ENCODE assay signal across 7 cellular contexts in the genomic region with DNA sequence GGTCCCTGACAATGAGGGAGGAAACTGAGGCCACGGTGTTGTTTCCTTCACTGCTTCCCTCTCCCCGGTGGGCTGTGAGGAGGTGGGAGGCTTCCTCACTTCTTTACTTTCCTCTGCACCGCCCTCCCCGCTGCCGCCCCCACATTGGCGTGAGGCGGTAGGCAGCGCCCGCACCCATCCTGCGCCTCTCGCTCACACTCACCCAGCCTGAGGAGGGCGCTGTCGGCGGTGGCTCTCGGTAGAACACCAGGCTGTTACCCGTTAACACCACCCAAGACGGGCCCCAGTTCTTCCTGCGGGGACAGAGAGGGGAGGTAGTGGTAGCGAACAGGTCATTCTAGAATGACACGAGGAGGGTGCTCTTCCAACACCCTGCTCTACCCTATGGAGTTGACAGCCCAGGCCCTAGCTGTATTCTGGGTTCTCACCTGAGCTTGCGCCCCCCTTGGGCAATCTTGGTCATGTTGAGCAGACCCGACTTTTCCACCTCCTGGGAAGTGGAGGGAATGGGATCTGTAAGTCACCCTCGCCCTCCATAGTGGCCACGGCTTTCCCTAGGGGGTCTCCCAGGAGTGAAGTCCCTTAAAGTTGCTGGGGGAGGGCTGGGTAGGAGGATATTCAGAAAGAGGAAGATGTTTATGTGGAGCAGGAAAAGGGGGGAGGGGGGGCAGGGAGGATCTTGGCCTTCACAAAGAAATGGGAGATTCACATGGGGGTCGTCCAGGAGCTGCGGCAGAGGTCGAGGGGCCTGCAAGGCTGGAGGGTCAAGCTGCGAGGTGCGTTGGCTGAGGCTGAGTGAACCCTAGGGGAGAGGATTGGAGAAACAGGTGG. TPM values are rescaled to one million over a fixed set of nuclear protein-coding genes. Genes with fewer than 3 reads are reported as not detected.
A peak's percentile ranks its signal among the peaks of the same experiment; 100 is the strongest.
DNase-seq lines count a peak whose midpoint lies in the region; ATAC-seq and TF ChIP-seq lines count a peak whose summit lies in the region.

No MANE protein-coding gene starts in this region.

- peak; percentile 44 for ATAC-seq in activated naive CD8-positive, alpha-beta T cell treated with anti-CD3 and anti-CD28 coated beads, Interleukin-2, amount 50 U/mL, for 24 hours

- H3K27ac ChIP-seq in OCI-LY3 (ENCODE audit: low read length) (no peak overlapping the region), liver (ENCODE audit: low read depth in 1 of 2, low read length in 2 of 2) (peak overlapping the region; percentile 64 to 79)

- TF ChIP-seq RAD21 in liver (IDR thresholded peaks at IDR 0.05) = no peak

- H2AFZ ChIP-seq in OCI-LY3 (ENCODE audit: low read depth, low read length) = no peak overlapping the region

- peak overlapping the region; percentile 65 for H3K4me2 ChIP-seq in OCI-LY3 (ENCODE audit: low read length)

- peak overlapping the region; percentile 93 for H3K4me3 Mint-ChIP-seq in activated naive CD8-positive, alpha-beta T cell treated with anti-CD3 and anti-CD28 coated beads, Interleukin-2, amount 50 U/mL, for 24 hours

- H3K36me3 ChIP-seq in OCI-LY3 (replicated peaks; ENCODE audit: low read depth, low read length) (no peaks in the 10 kb centered on the region), liver (ENCODE audit: control insufficient read depth in 4 of 4, insufficient read depth in 3 of 4, low read depth in 1 of 4, low read length in 3 of 4) (peaks cover 0 to 2% (median 0%) of the 10 kb centered on the region in 4 donors), MG63 (no peaks in the 10 kb centered on the region)

- peaks cover 75% of the 10 kb centered on the region for H3K4me1 Mint-ChIP-seq in activated naive CD8-positive, alpha-beta T cell treated with anti-CD3 and anti-CD28 coated beads, Interleukin-2, amount 50 U/mL, for 24 hours

- H3K9ac ChIP-seq in OCI-LY3 (ENCODE audit: low read length) = no peak overlapping the region; the same call in 1 of the 2 replicates
- no peak overlapping the region for H3K9ac ChIP-seq in liver (ENCODE audit: low read depth in 1 of 2, low read length in 2 of 2)

- peaks cover 33% of the 10 kb centered on the region for H3K4me1 ChIP-seq in OCI-LY3 (ENCODE audit: low read length)
- peaks cover 4 to 17% (median 12%) of the 10 kb centered on the region in 4 donors for H3K4me1 ChIP-seq in liver (ENCODE audit: control insufficient read depth in 4 of 4, insufficient read depth in 4 of 4, low read length in 3 of 4)

- H4K20me1 ChIP-seq in OCI-LY3 (ENCODE audit: insufficient read depth, low read length) = no peaks in the 10 kb centered on the region

- no peaks in the 10 kb centered on the region for H3K79me2 ChIP-seq in OCI-LY3 (ENCODE audit: low read length)

- TF ChIP-seq CTCF in GM20000 (IDR thresholded peaks at IDR 0.05; ENCODE audit: extremely low read depth, missing control alignments) (peak; percentile 68), OCI-LY3 (IDR thresholded peaks at IDR 0.05; ENCODE audit: low read depth, low read length) (no peak), liver (IDR thresholded peaks at IDR 0.05; ENCODE audit: low read depth, low read length, missing input control) (no peak)

- H3K4me3 ChIP-seq in OCI-LY3 (ENCODE audit: low read length) (peak overlapping the region; percentile 57; the same call in 1 of the 2 replicates), liver (ENCODE audit: low read depth in 1 of 3, low read length in 3 of 3) (peak overlapping the region in 2 of 3 donors; percentile 37 to 43), MG63 (no peak overlapping the region)

- H3K9me3 ChIP-seq in OCI-LY3 (ENCODE audit: insufficient read depth, low read length) (no peaks in the 10 kb centered on the region), liver (ENCODE audit: control insufficient read depth in 4 of 4, low read length in 3 of 4) (no peaks in the 10 kb centered on the region), MG63 (no peaks in the 10 kb centered on the region)

- WGBS in liver = 25% methylated on average over 29 of the region's 29 CpGs

- H3K9me3 Mint-ChIP-seq in activated naive CD8-positive, alpha-beta T cell treated with anti-CD3 and anti-CD28 coated beads, Interleukin-2, amount 50 U/mL, for 24 hours = no peaks in the 10 kb centered on the region

- peak overlapping the region; percentile 98 for H3K27ac Mint-ChIP-seq in activated naive CD8-positive, alpha-beta T cell treated with anti-CD3 and anti-CD28 coated beads, Interleukin-2, amount 50 U/mL, for 24 hours

- H3K27me3 ChIP-seq in OCI-LY3 (ENCODE audit: low read depth, low read length) (no peaks in the 10 kb centered on the region), liver (ENCODE audit: control insufficient read depth in 4 of 4, insufficient read depth in 4 of 4, low read length in 3 of 4) (peaks cover 0 to 6% (median 3%) of the 10 kb centered on the region in 4 donors), MG63 (peaks cover 26% of the 10 kb centered on the region)

- DNase-seq in GM20000 (ENCODE audit: low spot score) (peak; percentile 82), MG63 (no peak), NCI-H2171 treated with DMSO at 0.1 percent for 48 hours (lab: John Stamatoyannopoulos, UW) (no peak)
- DNase-seq in activated naive CD8-positive, alpha-beta T cell treated with anti-CD3 and anti-CD28 coated beads, Interleukin-2, amount 50 U/mL, for 24 hours = peak; percentile 87
- peak; percentile 29 to 62 for DNase-seq in stimulated activated CD8-positive, alpha-beta memory T cell treated with anti-CD3 and anti-CD28 coated beads, Interleukin-7, amount 100 ng/mL, for 4 hours (ENCODE audit: low read depth in 2 of 2)

- peaks cover 49% of the 10 kb centered on the region for H3K36me3 Mint-ChIP-seq in activated naive CD8-positive, alpha-beta T cell treated with anti-CD3 and anti-CD28 coated beads, Interleukin-2, amount 50 U/mL, for 24 hours (ENCODE audit: low read depth)

- no peaks in the 10 kb centered on the region for H3K27me3 Mint-ChIP-seq in activated naive CD8-positive, alpha-beta T cell treated with anti-CD3 and anti-CD28 coated beads, Interleukin-2, amount 50 U/mL, for 24 hours

TF ChIP-seq in liver, 16 proteins besides CTCF, POLR2A, EP300 and RAD21:
- TF ChIP-seq MAX (IDR thresholded peaks at IDR 0.05) = no peak
- no peak for TF ChIP-seq HNF4A (conservative IDR thresholded peaks at IDR 0.05)
- TF ChIP-seq TAF1 (conservative IDR thresholded peaks at IDR 0.05) = no peak
- no peak for TF ChIP-seq YY1 (IDR thresholded peaks at IDR 0.05)
- TF ChIP-seq SP1 (IDR thresholded peaks at IDR 0.05) = no peak
- no peak for TF ChIP-seq HNF4G (IDR thresholded peaks at IDR 0.05)
- no peak for TF ChIP-seq EGR1 (IDR thresholded peaks at IDR 0.05; ENCODE audit: low read depth in 2 of 2)
- TF ChIP-seq NR2F2 (IDR thresholded peaks at IDR 0.05) = no peak
- no peak for TF ChIP-seq FOXA2 (IDR thresholded peaks at IDR 0.05)

RNA-seq across cellular contexts. Expression of gene ARHGAP9, which starts 3.3 kb away (rescaled TPM):
- 10 to 100 TPM in 1 of 2 donors, 1 to 10 TPM in 1; 7.7 to 12.0 TPM for total RNA-seq in liver
- 1 to 10 TPM; 3.0 to 6.5 TPM for polyA plus RNA-seq in liver
- total RNA-seq in MG63 (2014; rRNA removed; shearing (Covaris generic); ENCODE audit: low replicate concordance) = not detected in 2 replicates

RNA-seq across cellular contexts. Expression of gene MARS1, which starts 11.5 kb away (rescaled TPM):
- total RNA-seq in liver = 10 to 100 TPM; 45.0 to 83.3 TPM
- polyA plus RNA-seq in liver = 10 to 100 TPM; 43.9 to 66.9 TPM
- total RNA-seq in MG63 (2014; rRNA removed; shearing (Covaris generic); ENCODE audit: low replicate concordance) = 245 and 285 TPM in 2 replicates

RNA-seq across cellular contexts. Expression of gene GLI1, which starts 16.8 kb away (rescaled TPM):
- under 1 TPM; 0.09 to 0.25 TPM for total RNA-seq in liver
- polyA plus RNA-seq in liver = under 1 TPM; 0.23 to 0.44 TPM
- total RNA-seq in MG63 (2014; rRNA removed; shearing (Covaris generic); ENCODE audit: low replicate concordance) = 0.03 TPM in 1 of 2 replicates, not detected in the other

RNA-seq across cellular contexts. Expression of gene INHBE, which starts 21.3 kb away (rescaled TPM):
- total RNA-seq in liver = 100 to 1,000 TPM in 1 of 2 donors, 10 to 100 TPM in 1; 17.6 to 181 TPM
- polyA plus RNA-seq in liver = 100 to 1,000 TPM in 1 of 2 donors, 10 to 100 TPM in 1; 82.5 to 137 TPM
- total RNA-seq in MG63 (2014; rRNA removed; shearing (Covaris generic); ENCODE audit: low replicate concordance) = 3.5 and 7.4 TPM in 2 replicates

RNA-seq across cellular contexts. Expression of gene INHBC, which starts 41.8 kb away (rescaled TPM):
- total RNA-seq in liver = 100 to 1,000 TPM in 1 of 2 donors, 1 to 10 TPM in 1; 2.8 to 102 TPM
- polyA plus RNA-seq in liver = 100 to 1,000 TPM in 1 of 2 donors, 10 to 100 TPM in 1; 71.0 to 134 TPM
- total RNA-seq in MG63 (2014; rRNA removed; shearing (Covaris generic); ENCODE audit: low replicate concordance) = not detected in 2 replicates

Comparison
In these comparisons a context has a peak if more than half of its experiments do, and no peak if none do; other contexts are left out.
1. DNase-seq: peak in GM20000 (single experiment), activated naive CD8-positive, alpha-beta T cell treated with anti-CD3 and anti-CD28 coated beads, Interleukin-2, amount 50 U/mL, for 24 hours (single experiment) and stimulated activated CD8-positive, alpha-beta memory T cell treated with anti-CD3 and anti-CD28 coated beads, Interleukin-7, amount 100 ng/mL, for 4 hours (2 of 2); none in MG63 (single experiment) and NCI-H2171 treated with DMSO at 0.1 percent for 48 hours (single experiment).